8 cellular contexts compared by ENCODE assay signal in the genomic region with DNA sequence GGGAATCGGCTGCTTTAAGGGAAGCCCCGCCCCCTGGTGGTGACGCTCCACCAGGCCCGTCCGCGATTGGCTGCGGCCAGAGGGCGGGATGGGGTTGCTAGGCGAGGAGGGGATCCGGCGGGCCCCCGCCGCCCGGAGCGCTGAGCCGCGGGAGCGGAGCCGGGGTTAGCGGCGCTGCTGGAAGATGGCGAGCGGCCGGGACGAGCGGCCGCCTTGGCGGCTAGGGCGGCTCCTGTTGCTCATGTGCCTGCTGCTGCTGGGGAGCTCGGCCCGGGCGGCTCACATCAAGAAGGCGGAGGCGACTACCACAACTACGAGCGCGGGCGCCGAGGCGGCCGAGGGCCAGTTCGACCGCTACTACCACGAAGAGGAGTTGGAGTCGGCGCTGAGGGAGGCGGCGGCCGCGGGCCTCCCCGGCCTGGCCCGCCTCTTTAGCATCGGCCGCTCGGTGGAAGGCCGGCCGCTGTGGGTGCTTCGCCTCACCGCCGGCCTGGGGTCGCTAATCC. TPM values are rescaled to one million over a fixed set of nuclear protein-coding genes. Genes with fewer than 3 reads are reported as not detected.
DNase-seq lines count a peak whose midpoint lies in the region; ATAC-seq and TF ChIP-seq lines count a peak whose summit lies in the region.

A gene (plus strand): TSS at position 131 of the 506 bp plus-strand sequence. CDS start 54 bp downstream, at position 185.

- DNase-seq in AG08395 (ENCODE audit: low spot score): peak; percentile 99
- peak; percentile 89 for DNase-seq in NCI-H345 treated with DMSO at 0.1 percent for 48 hours (lab: John Stamatoyannopoulos, UW; ENCODE audit: unreplicated experiment)
- peak; percentile 91 to 96 (median 94) for DNase-seq in activated CD4-positive, CD25-positive, alpha-beta regulatory T cell (lab: John Stamatoyannopoulos, UW)
- peak; percentile 30 to 98 (median 95) for DNase-seq in caudate nucleus (lab: John Stamatoyannopoulos, UW)
- peak; percentile 97 for DNase-seq in inferior parietal cortex (ENCODE audit: extremely low spot score)
- peak; percentile 97 for DNase-seq in spleen

- ATAC-seq in GM18909 (IDR thresholded peaks at IDR 0.05; ENCODE audit: poor library complexity, unreplicated experiment) (peak; percentile 92), HG03196 (IDR thresholded peaks at IDR 0.05; ENCODE audit: unreplicated experiment) (peak; percentile 85)

- H3K4me1 ChIP-seq in spleen: peaks cover 22 to 71% (median 55%) of the 10 kb centered on the region in 6 donors

- intact Hi-C loops in spleen (cut with DNase I; ENCODE audit: low total_unique reads): no loop called here

- H3K9me3 ChIP-seq in spleen: no peaks in the 10 kb centered on the region

- peak in 5 of 11 experiments; percentile 12 to 46 (median 34) for TF ChIP-seq CTCF in spleen (IDR thresholded peaks at IDR 0.05 in 8 of 11, conservative IDR thresholded peaks at IDR 0.05 in 3 of 11)

- peak in 2 of 3 donors; percentile 29 to 51 for TF ChIP-seq POLR2A in spleen (IDR thresholded peaks at IDR 0.05)

- H3K4me3 ChIP-seq in spleen: peak within 1 kb of the TSS; percentile 67 to 93 (median 82)

- H3K27ac ChIP-seq in caudate nucleus (ENCODE audit: low read depth, low read length) (peak within 1 kb of the TSS; percentile 90), spleen (peak within 1 kb of the TSS; percentile 80 to 94 (median 91))

- WGBS in spleen, 5 donors: 0 to 1% (median 1%) methylated on average over 15 to 61 of the region's 61 CpGs

- no peaks in the 10 kb centered on the region for H3K36me3 ChIP-seq in spleen

- H3K27me3 ChIP-seq in spleen (replicated peaks in 1 of 7): peaks cover 0 to 13% (median 0%) of the 10 kb centered on the region in 7 donors

RNA-seq across cellular contexts. Expression of the gene that starts here (rescaled TPM):
- total RNA-seq in spleen: 10 to 100 TPM; 33.9 to 83.8 (median 42.0) TPM
- 1 to 10 TPM; 1.6 to 3.8 (median 3.0) TPM for polyA plus RNA-seq in spleen

Comparison
In these comparisons a context has a peak if more than half of its experiments do, and no peak if none do; other contexts are left out.
1. Peak in every context shown above with its lines: DNase-seq, ATAC-seq, H3K4me3 ChIP-seq and H3K27ac ChIP-seq.